In the genomic region with DNA sequence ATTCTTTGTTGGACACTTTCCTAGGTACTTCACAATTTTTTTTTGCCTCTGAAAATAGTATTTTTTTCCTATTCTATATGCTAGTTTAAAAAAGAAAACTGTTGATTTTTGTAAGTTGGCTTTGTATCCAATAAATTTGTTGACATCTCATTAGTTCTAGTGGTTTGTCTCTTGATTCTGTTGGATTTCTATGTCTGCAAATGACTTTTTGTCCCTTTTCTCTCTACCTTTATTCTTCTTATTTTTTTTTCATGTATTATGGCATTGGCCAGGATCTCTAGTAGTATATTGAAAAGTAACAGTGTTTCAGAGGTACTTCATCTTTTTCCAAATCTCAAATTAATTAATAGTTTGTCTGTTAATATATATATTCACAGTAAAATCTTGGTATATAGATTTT, we compare ENCODE assay signal across 9 cellular contexts. TPM values are rescaled to one million over a fixed set of nuclear protein-coding genes. Genes with fewer than 3 reads are reported as not detected.
"Had no signal": no experiment of that assay in that cellular context is flagged by ENCODE, and none has a peak within 500 bp of the region (broad histone marks: within the 10 kb centered on the region; RNA-seq: fewer than 3 reads in every experiment).

No MANE protein-coding gene starts in this region.

- H3K4me3 ChIP-seq: GM12878 had no signal

- DNase-seq: GDM1, GF-D8 had no signal

- ATAC-seq: GM12878 had no signal

- FAIRE-seq: G401.6, GM12878, GM12891, GM12892, GM18507, GM19239 had no signal

RNA-seq across cellular contexts. Expression of a gene that starts 59.1 kb away (rescaled TPM):
- total RNA-seq: G401 had no signal
